22 cellular contexts compared by ENCODE assay signal in the genomic region with DNA sequence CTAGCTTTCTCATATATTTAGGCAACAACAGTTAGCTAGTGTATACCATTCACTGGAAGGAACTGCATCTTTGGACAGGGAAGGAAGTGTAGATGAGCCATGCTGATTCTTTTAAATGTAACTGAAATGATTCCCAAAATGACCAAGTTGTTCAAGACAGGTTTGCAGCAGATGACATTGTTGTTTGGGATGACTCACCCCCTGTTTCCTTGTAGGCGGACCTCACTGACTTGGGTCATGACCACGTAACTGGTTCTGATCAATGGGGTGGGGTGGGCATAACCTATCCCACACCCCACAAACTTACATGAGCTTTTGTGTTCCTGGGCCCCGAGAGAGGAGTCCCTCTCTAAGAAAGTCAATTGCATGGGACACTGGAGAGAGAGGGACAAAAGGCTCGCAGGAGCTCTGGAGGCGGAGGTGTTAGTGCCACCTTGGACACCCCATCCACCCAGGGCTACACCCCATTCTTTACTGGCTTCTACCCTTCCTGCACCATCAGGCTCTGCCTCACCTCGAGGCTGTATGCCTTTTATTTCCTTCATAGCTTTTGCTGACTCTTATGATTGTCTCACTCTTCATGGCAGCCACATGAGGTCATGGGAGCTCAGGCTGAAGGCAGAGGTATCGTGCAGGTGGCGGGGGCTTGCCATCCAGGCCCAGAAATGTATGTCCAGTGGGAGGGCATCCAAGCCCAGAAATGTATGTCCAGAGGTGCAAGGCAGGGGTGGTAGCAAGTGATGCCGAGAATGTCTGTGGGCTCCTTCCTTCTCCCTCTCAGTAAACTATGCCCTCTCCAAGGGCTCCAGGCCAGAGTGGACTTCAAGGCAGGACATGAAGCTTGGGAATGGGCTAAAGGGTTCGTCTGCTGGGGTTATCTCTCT.
DNase-seq lines count a peak whose midpoint lies in the region; ATAC-seq, FAIRE-seq and TF ChIP-seq lines count a peak whose summit lies in the region.
"Had no signal": no experiment of that assay in that cellular context is flagged by ENCODE, and none has a peak within 500 bp of the region (broad histone marks: within the 10 kb centered on the region; RNA-seq: fewer than 3 reads in every experiment).

No MANE protein-coding gene starts in this region.

- peaks cover 26% of the 10 kb centered on the region for H3K36me3 Mint-ChIP-seq in nephron progenitor cell (ENCODE audit: low read depth)
- no peaks in the 10 kb centered on the region for H3K36me3 Mint-ChIP-seq in endodermal cell (ENCODE audit: low read depth)
- H3K36me3 Mint-ChIP-seq: activated naive CD4-positive, alpha-beta T cell treated with anti-CD3 and anti-CD28 coated beads, Interleukin-2, amount 50 U/mL, for 24 hours had no signal

- DNase-seq in AG20443 (ENCODE audit: low spot score): peak; percentile 64
- DNase-seq in HT-29 (ENCODE audit: low spot score): peak; percentile 30
- DNase-seq in epithelial cell of prostate (ENCODE audit: low read depth, low spot score): peak; percentile 22
- DNase-seq in nephron progenitor cell: no peak
- DNase-seq in BE2C: no peak
- DNase-seq in GM12891 (ENCODE audit: insufficient read length, low spot score): no peak
- DNase-seq in endodermal cell: no peak
- DNase-seq: activated T-cell treated with anti-CD3 and anti-CD28 coated beads, Interleukin-2, amount 50 U/mL, for 24 hours; colonic mucosa; left ventricle myocardium inferior; NCI-H2081 treated with DMSO at 0.1 percent for 48 hours; NCI-H524 treated with DMSO at 0.1 percent for 48 hours; stimulated activated CD4-positive, alpha-beta T cell treated with anti-CD3 and anti-CD28 coated beads, Interleukin-4, amount 100 ng/mL, for 1 hour; T-helper 17 cell; upper lobe of right lung; WERI-Rb-1 had no signal

- H3K27me3 ChIP-seq in BE2C (peaks cover 6% of the 10 kb centered on the region), endodermal cell (ENCODE audit: control insufficient read depth, insufficient read depth, low read length, poor library complexity, severe bottlenecking) (no peaks in the 10 kb centered on the region)
- H3K27me3 ChIP-seq: colonic mucosa had no signal

- H3K27me3 Mint-ChIP-seq in nephron progenitor cell (ENCODE audit: low read depth, poor library complexity): peaks cover 2% of the 10 kb centered on the region
- H3K27me3 Mint-ChIP-seq in endodermal cell (ENCODE audit: insufficient read depth): peaks cover 2% of the 10 kb centered on the region

- H3K4me1 ChIP-seq in BE2C (no peaks in the 10 kb centered on the region), endodermal cell (ENCODE audit: control insufficient read depth, insufficient read depth, low read length) (no peaks in the 10 kb centered on the region)
- H3K4me1 ChIP-seq: colonic mucosa, left ventricle myocardium inferior, upper lobe of right lung had no signal

- H3K9me3 ChIP-seq in BE2C: no peaks in the 10 kb centered on the region
- no peaks in the 10 kb centered on the region for H3K9me3 ChIP-seq in endodermal cell (ENCODE audit: control insufficient read depth, low read length)
- H3K9me3 ChIP-seq: colonic mucosa, upper lobe of right lung had no signal

- H3K9me3 Mint-ChIP-seq in nephron progenitor cell: peaks cover 42% of the 10 kb centered on the region
- peaks cover 7% of the 10 kb centered on the region for H3K9me3 Mint-ChIP-seq in endodermal cell
- H3K9me3 Mint-ChIP-seq: activated CD4-positive, alpha-beta memory T cell treated with anti-CD3 and anti-CD28 coated beads, Interleukin-2, amount 10 ng/mL, durations not matched to agents 7 days and 5 days; activated naive CD4-positive, alpha-beta T cell treated with anti-CD3 and anti-CD28 coated beads, Interleukin-2, amount 50 U/mL, for 24 hours; activated T-cell treated with anti-CD3 and anti-CD28 coated beads, Interleukin-2, amount 50 U/mL, for 24 hours had no signal

- H3K27ac ChIP-seq in epithelial cell of prostate: peak overlapping the region; percentile 70
- no peak overlapping the region for H3K27ac ChIP-seq in endodermal cell (ENCODE audit: low read depth, low read length)
- H3K27ac ChIP-seq: colonic mucosa, left ventricle myocardium inferior, skin epidermis, upper lobe of right lung, WERI-Rb-1 had no signal

- no peak overlapping the region for H3K9ac ChIP-seq in endodermal cell (ENCODE audit: extremely low read depth, low read length, poor library complexity, severe bottlenecking)

- no peak overlapping the region for H3K4me3 Mint-ChIP-seq in nephron progenitor cell
- H3K4me3 Mint-ChIP-seq in endodermal cell: no peak overlapping the region
- H3K4me3 Mint-ChIP-seq: activated CD4-positive, alpha-beta memory T cell treated with anti-CD3 and anti-CD28 coated beads, Interleukin-2, amount 10 ng/mL, durations not matched to agents 7 days and 5 days; activated naive CD4-positive, alpha-beta T cell treated with anti-CD3 and anti-CD28 coated beads, Interleukin-2, amount 50 U/mL, for 24 hours; activated T-cell treated with anti-CD3 and anti-CD28 coated beads, Interleukin-2, amount 50 U/mL, for 24 hours; T-helper 17 cell had no signal

- H3K36me3 ChIP-seq in BE2C (no peaks in the 10 kb centered on the region), endodermal cell (ENCODE audit: control insufficient read depth, insufficient read depth, low read length) (no peaks in the 10 kb centered on the region)
- H3K36me3 ChIP-seq: colonic mucosa, left ventricle myocardium inferior, upper lobe of right lung, WERI-Rb-1 had no signal

- H3K27ac Mint-ChIP-seq in nephron progenitor cell (peak overlapping the region; percentile 11), endodermal cell (no peak overlapping the region)
- H3K27ac Mint-ChIP-seq: activated CD4-positive, alpha-beta memory T cell treated with anti-CD3 and anti-CD28 coated beads, Interleukin-2, amount 10 ng/mL, durations not matched to agents 7 days and 5 days; activated naive CD4-positive, alpha-beta T cell treated with anti-CD3 and anti-CD28 coated beads, Interleukin-2, amount 50 U/mL, for 24 hours; activated T-cell treated with anti-CD3 and anti-CD28 coated beads, Interleukin-2, amount 50 U/mL, for 24 hours; T-helper 17 cell had no signal

- TF ChIP-seq CTCF in nephron progenitor cell (IDR thresholded peaks at IDR 0.05) (no peak), BE2C (IDR thresholded peaks at IDR 0.05; ENCODE audit: low read depth, low read length) (no peak), endodermal cell (conservative IDR thresholded peaks at IDR 0.05) (no peak)

- FAIRE-seq in GM12891 (lab: Jason Lieb, UNC): no peak
- FAIRE-seq: G401.6, K562 had no signal

- H3K4me1 Mint-ChIP-seq in nephron progenitor cell (peaks cover 26% of the 10 kb centered on the region), endodermal cell (no peaks in the 10 kb centered on the region)
- H3K4me1 Mint-ChIP-seq: activated CD4-positive, alpha-beta memory T cell treated with anti-CD3 and anti-CD28 coated beads, Interleukin-2, amount 10 ng/mL, durations not matched to agents 7 days and 5 days; activated naive CD4-positive, alpha-beta T cell treated with anti-CD3 and anti-CD28 coated beads, Interleukin-2, amount 50 U/mL, for 24 hours; T-helper 17 cell had no signal

- WGBS in endodermal cell (ENCODE audit: insufficient coverage in 1 of 2, insufficient read length in 1 of 2), 2 experiments: 87 to 97% methylated on average over 3 to 10 of the region's 10 CpGs

- no peak for ATAC-seq in GM18873 (IDR thresholded peaks at IDR 0.05; ENCODE audit: low FRiP score, unreplicated experiment)
- ATAC-seq: K562, T-helper 17 cell, upper lobe of right lung had no signal

- no peak for TF ChIP-seq POLR2A in GM12891 (IDR thresholded peaks at IDR 0.05; ENCODE audit: low read depth, low read length)

- no peak overlapping the region for H3K4me3 ChIP-seq in BE2C (ENCODE audit: low read depth, low read length)
- H3K4me3 ChIP-seq in endodermal cell (ENCODE audit: low read length): no peak overlapping the region
- H3K4me3 ChIP-seq: colonic mucosa, K562, left ventricle myocardium inferior, skin epidermis, upper lobe of right lung had no signal

TF ChIP-seq in GM12891, 5 proteins besides CTCF, POLR2A, EP300 and RAD21:
- TF ChIP-seq SPI1 (IDR thresholded peaks at IDR 0.05; ENCODE audit: low read depth, low read length): no peak
- no peak for TF ChIP-seq POU2F2 (IDR thresholded peaks at IDR 0.05; ENCODE audit: low read depth, low read length)
- TF ChIP-seq PAX5 (IDR thresholded peaks at IDR 0.05; ENCODE audit: insufficient read depth, low read length, severe bottlenecking): no peak
- no peak for TF ChIP-seq POLR2AphosphoS5 (IDR thresholded peaks at IDR 0.05; ENCODE audit: low read depth, low read length)
- TF ChIP-seq TAF1 (IDR thresholded peaks at IDR 0.05; ENCODE audit: low read depth, low read length): no peak

Comparison
In these comparisons a context has a peak if more than half of its experiments do, and no peak if none do; other contexts are left out.
1. DNase-seq: peak in AG20443 (single experiment), HT-29 (single experiment) and epithelial cell of prostate (single experiment); none in nephron progenitor cell (single experiment), BE2C (single experiment), GM12891 (single experiment) and endodermal cell (single experiment).